ENCODE assay signal across 19 cellular contexts in the genomic region with DNA sequence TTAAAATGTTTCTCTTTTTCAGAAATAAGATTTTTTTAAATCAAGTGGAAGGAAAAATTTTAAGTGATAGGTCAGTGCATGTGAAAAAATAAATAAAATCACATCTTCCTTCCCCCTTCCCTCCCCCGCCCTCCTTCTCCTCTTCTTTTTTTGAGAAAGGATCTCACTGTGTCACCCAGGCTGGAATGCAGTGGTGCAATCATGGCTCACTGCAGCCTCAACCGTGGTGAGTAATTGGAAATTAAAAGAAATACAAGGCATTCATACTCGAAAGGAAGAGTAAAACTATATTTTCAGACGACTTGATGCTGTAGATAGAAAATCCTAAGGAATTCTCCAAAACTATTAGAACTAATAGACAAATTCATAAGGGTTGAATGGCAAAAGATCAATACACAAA.
"Had no signal": no experiment of that assay in that cellular context is flagged by ENCODE, and none has a peak within 500 bp of the region (broad histone marks: within the 10 kb centered on the region; RNA-seq: fewer than 3 reads in every experiment).

No MANE protein-coding gene starts in this region.

- H3K9me3 ChIP-seq: esophagus squamous epithelium, neutrophil, tibial nerve, uterus had no signal

- H3K27ac ChIP-seq: esophagus squamous epithelium, foreskin keratinocyte, neutrophil, tibial nerve, uterus had no signal

- ATAC-seq: activated T-cell treated with anti-CD3 and anti-CD28 coated beads, Interleukin-2, amount 50 U/mL, for 4 hours; foreskin keratinocyte; natural killer cell treated with Interleukin-12 subunit alpha and Interleukin-12 subunit beta and Interleukin-15 and Interleukin-18, amount 100 ng/mL, for 72 hours; sciatic nerve; stimulated activated naive CD8-positive, alpha-beta T cell treated with anti-CD3 and anti-CD28 coated beads, Interleukin-15, Interleukin-2, amounts not matched to agents 100 U/mL and 50 U/mL, for 24 hours had no signal

- H3K4me3 ChIP-seq: esophagus squamous epithelium, lung, tibial nerve, uterus had no signal

- H3K27me3 ChIP-seq: tibial nerve, uterus had no signal

- DNase-seq: activated CD4-positive, alpha-beta T cell treated with anti-CD3 and anti-CD28 coated beads, Interleukin-2, amount 50 U/mL, for 1 hour; activated CD4-positive, CD25-positive, alpha-beta regulatory T cell treated with anti-CD3 and anti-CD28 coated beads, Interleukin-2, amount 50 U/mL, for 72 hours; activated CD8-positive, alpha-beta memory T cell treated with anti-CD3 and anti-CD28 coated beads, Interleukin-2, amount 50 U/mL, for 4 hours; activated naive CD4-positive, alpha-beta T cell treated with anti-CD3 and anti-CD28 coated beads for 36 hours; activated T-cell treated with anti-CD3 and anti-CD28 coated beads, Interleukin-2, amount 50 U/mL, for 4 hours; aorta; dermis blood vessel endothelial cell; effector memory CD4-positive, alpha-beta T cell; esophagus squamous epithelium; hippocampal formation; stimulated activated naive CD8-positive, alpha-beta T cell treated with anti-CD3 and anti-CD28 coated beads, Interleukin-15, Interleukin-2, amounts not matched to agents 100 U/mL and 50 U/mL, for 24 hours; substantia nigra; uterus had no signal

- H3K36me3 ChIP-seq: esophagus squamous epithelium, neutrophil, tibial nerve, uterus had no signal

- H3K4me1 ChIP-seq: esophagus squamous epithelium, foreskin keratinocyte, uterus had no signal
